In genomic region chr11:94521684-94522083, GRCh38 we compare ENCODE assay signal across 10 cellular contexts. TPM values are rescaled to one million over a fixed set of nuclear protein-coding genes. Genes with fewer than 3 reads are reported as not detected.
DNase-seq lines count a peak whose midpoint lies in the region; ATAC-seq, FAIRE-seq and TF ChIP-seq lines count a peak whose summit lies in the region.
"Had no signal": no experiment of that assay in that cellular context is flagged by ENCODE, and none has a peak within 500 bp of the region (broad histone marks: within the 10 kb centered on the region; RNA-seq: fewer than 3 reads in every experiment).

No MANE protein-coding gene starts in this region.

- no peak overlapping the region for H3K27ac Mint-ChIP-seq in nephron progenitor cell
- H3K27ac Mint-ChIP-seq: IgD-negative memory B cell had no signal

- TF ChIP-seq POLR2A in GM12892 (IDR thresholded peaks at IDR 0.05; ENCODE audit: low read depth, low read length): no peak

- H3K36me3 Mint-ChIP-seq in nephron progenitor cell (ENCODE audit: low read depth): no peaks in the 10 kb centered on the region
- H3K36me3 Mint-ChIP-seq: IgD-negative memory B cell had no signal

- peak; percentile 15 for TF ChIP-seq CTCF in nephron progenitor cell (IDR thresholded peaks at IDR 0.05)

- FAIRE-seq in GM12892 (lab: Jason Lieb, UNC): peak; percentile 84

- H3K27me3 Mint-ChIP-seq in nephron progenitor cell (ENCODE audit: low read depth, poor library complexity): peaks cover 14% of the 10 kb centered on the region

- H3K4me1 Mint-ChIP-seq in nephron progenitor cell: peaks cover 6% of the 10 kb centered on the region
- H3K4me1 Mint-ChIP-seq: central memory CD8-positive, alpha-beta T cell; IgD-negative memory B cell had no signal

- peak; percentile 58 for ATAC-seq in HG03175 (IDR thresholded peaks at IDR 0.05; ENCODE audit: unreplicated experiment)
- no peak for ATAC-seq in HG03135 (IDR thresholded peaks at IDR 0.05; ENCODE audit: unreplicated experiment)
- no peak for ATAC-seq in GM21576 (IDR thresholded peaks at IDR 0.05; ENCODE audit: unreplicated experiment)
- ATAC-seq in GM18520 (IDR thresholded peaks at IDR 0.05; ENCODE audit: unreplicated experiment): no peak

- no peak overlapping the region for H3K4me3 Mint-ChIP-seq in nephron progenitor cell
- H3K4me3 Mint-ChIP-seq: central memory CD8-positive, alpha-beta T cell; IgD-negative memory B cell had no signal

- DNase-seq in GM12892 (ENCODE audit: insufficient read length) (no peak), amniotic stem cell (lab: John Stamatoyannopoulos, UW) (peak; percentile 14), nephron progenitor cell (no peak), H4 (ENCODE audit: low spot score) (no peak)

- H3K9me3 Mint-ChIP-seq in nephron progenitor cell: no peaks in the 10 kb centered on the region
- H3K9me3 Mint-ChIP-seq: central memory CD8-positive, alpha-beta T cell; IgD-negative memory B cell had no signal

RNA-seq across cellular contexts. Expression of gene C11orf97, which starts 9.4 kb away (rescaled TPM):
- not detected for polyA plus RNA-seq in GM12892 (2012; ENCODE audit: missing spikeins)
- not detected in 2 replicates for total RNA-seq in H4 (2014; rRNA removed; shearing (Covaris generic))
- polyA plus RNA-seq: IgD-negative memory B cell had no signal

RNA-seq across cellular contexts. Expression of gene FUT4, which starts 22.0 kb away (rescaled TPM):
- polyA plus RNA-seq in GM12892 (2012; ENCODE audit: missing spikeins): 1.4 TPM
- total RNA-seq in H4 (2014; rRNA removed; shearing (Covaris generic)): not detected in 2 replicates

RNA-seq across cellular contexts. Expression of gene ANKRD49, which starts 27.9 kb away (rescaled TPM):
- polyA plus RNA-seq in GM12892 (2012; ENCODE audit: missing spikeins): 28.6 TPM
- 7.9 and 13.3 TPM in 2 replicates for total RNA-seq in H4 (2014; rRNA removed; shearing (Covaris generic))

RNA-seq across cellular contexts. Expression of gene MRE11, which starts 28.0 kb away (rescaled TPM):
- 27.2 TPM for polyA plus RNA-seq in GM12892 (2012; ENCODE audit: missing spikeins)
- 22.9 and 30.9 TPM in 2 replicates for total RNA-seq in H4 (2014; rRNA removed; shearing (Covaris generic))

RNA-seq across cellular contexts. Expression of gene PIWIL4, which starts 45.5 kb away (rescaled TPM):
- polyA plus RNA-seq in GM12892 (2012; ENCODE audit: missing spikeins): 0.40 TPM
- total RNA-seq in H4 (2014; rRNA removed; shearing (Covaris generic)): not detected in 2 replicates
